Comparison of ENCODE assay signal across 1 cellular context in the genomic region with DNA sequence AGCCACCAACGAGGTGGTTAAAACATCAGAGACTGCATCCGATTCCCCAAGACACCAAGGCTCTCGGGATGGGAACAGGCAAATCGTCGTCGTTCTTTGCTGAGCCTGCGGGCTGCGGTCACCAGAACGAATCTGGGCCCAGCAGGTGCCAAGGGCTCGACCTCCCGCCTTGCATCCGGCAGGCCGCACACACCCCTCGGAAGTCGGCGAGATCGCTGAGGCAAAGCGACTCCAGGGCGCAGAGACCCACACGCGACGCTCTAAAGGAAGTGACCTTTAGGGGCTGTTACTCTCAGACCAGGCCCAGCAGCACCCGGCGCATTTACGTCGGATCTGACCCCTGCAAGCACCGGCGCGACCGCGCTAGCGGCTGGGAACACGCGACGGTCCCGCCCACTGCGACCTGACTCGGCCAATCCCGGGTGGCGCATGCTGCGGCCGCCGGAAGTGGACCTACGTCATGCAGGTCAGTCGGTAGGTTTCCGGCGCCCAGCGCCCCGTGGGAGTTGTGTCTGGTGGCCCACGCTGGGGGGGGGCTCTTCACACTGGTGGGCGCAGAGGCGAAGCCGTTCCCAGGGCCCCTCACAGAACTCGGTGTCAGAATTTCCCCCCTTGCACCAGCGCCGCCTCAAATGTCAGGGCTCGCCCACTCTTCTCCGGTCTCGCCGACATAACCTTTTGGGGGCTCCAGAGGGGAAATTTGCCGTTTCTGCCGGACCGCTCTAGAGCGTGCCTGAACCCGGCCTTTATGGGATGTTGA.
A peak's percentile ranks its signal among the peaks of the same experiment; 100 is the strongest.
TF ChIP-seq lines count a peak whose summit lies in the region.

No MANE protein-coding gene starts in this region.

TF ChIP-seq in HepG2, 621 proteins besides CTCF, POLR2A, EP300 and RAD21 (continued from another document and continues in another):
- TF ChIP-seq, protein P1, sequence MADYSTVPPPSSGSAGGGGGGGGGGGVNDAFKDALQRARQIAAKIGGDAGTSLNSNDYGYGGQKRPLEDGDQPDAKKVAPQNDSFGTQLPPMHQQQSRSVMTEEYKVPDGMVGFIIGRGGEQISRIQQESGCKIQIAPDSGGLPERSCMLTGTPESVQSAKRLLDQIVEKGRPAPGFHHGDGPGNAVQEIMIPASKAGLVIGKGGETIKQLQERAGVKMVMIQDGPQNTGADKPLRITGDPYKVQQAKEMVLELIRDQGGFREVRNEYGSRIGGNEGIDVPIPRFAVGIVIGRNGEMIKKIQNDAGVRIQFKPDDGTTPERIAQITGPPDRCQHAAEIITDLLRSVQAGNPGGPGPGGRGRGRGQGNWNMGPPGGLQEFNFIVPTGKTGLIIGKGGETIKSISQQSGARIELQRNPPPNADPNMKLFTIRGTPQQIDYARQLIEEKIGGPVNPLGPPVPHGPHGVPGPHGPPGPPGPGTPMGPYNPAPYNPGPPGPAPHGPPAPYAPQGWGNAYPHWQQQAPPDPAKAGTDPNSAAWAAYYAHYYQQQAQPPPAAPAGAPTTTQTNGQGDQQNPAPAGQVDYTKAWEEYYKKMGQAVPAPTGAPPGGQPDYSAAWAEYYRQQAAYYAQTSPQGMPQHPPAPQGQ (CRISPR knock-in tag; IDR thresholded peaks at IDR 0.05; ENCODE audit: borderline replicate concordance), result no peak
- TF ChIP-seq ATF7 (IDR thresholded peaks at IDR 0.05) (no peak), ATF7 (CRISPR knock-in tag; IDR thresholded peaks at IDR 0.05) (no peak), ZFP36 (IDR thresholded peaks at IDR 0.05; ENCODE audit: borderline replicate concordance, low read depth, low read length, partially characterized antibody) (no peak), HHEX (CRISPR knock-in tag; IDR thresholded peaks at IDR 0.05) (no peak), ZNF331 (CRISPR knock-in tag; IDR thresholded peaks at IDR 0.05) (0 out of 2 replicates have a peak, but pooled peaks have one; percentile 46), ZMYM2 (CRISPR knock-in tag; IDR thresholded peaks at IDR 0.05) (0 out of 2 replicates have a peak, but pooled peaks have one; percentile 24), NR2F6 (IDR thresholded peaks at IDR 0.05) (peak; percentile 58; the same call in 1 of the 2 replicates), NR2F6 (CRISPR knock-in tag; IDR thresholded peaks at IDR 0.05) (peak; percentile 76), JUN (CRISPR knock-in tag; IDR thresholded peaks at IDR 0.05) (no peak), LCORL (IDR thresholded peaks at IDR 0.05) (no peak), LCORL (CRISPR knock-in tag; IDR thresholded peaks at IDR 0.05) (no peak), TRIM24 (CRISPR knock-in tag; IDR thresholded peaks at IDR 0.05) (no peak), ZNF839 (CRISPR knock-in tag; IDR thresholded peaks at IDR 0.05; ENCODE audit: borderline replicate concordance) (no peak), SIX4 (CRISPR knock-in tag; IDR thresholded peaks at IDR 0.05) (no peak), NFIB (CRISPR knock-in tag; IDR thresholded peaks at IDR 0.05; ENCODE audit: borderline replicate concordance) (no peak), PAX8 (CRISPR knock-in tag; IDR thresholded peaks at IDR 0.05; ENCODE audit: borderline replicate concordance) (no peak), NFE2 (CRISPR knock-in tag; IDR thresholded peaks at IDR 0.05) (no peak), WIZ (CRISPR knock-in tag; IDR thresholded peaks at IDR 0.05) (no peak), SRSF4 (IDR thresholded peaks at IDR 0.05; ENCODE audit: low read depth, low read length, poor library complexity, severe bottlenecking) (no peak), ZNF235 (CRISPR knock-in tag; IDR thresholded peaks at IDR 0.05; ENCODE audit: borderline replicate concordance) (no peak), CEBPB (IDR thresholded peaks at IDR 0.05; ENCODE audit: borderline replicate concordance, low read depth, low read length) (no peak), ZNF382 (CRISPR knock-in tag; IDR thresholded peaks at IDR 0.05; ENCODE audit: borderline replicate concordance) (no peak), SOX6 (IDR thresholded peaks at IDR 0.05) (no peak), SOX6 (CRISPR knock-in tag; IDR thresholded peaks at IDR 0.05) (peak; percentile 27; the same call in 1 of the 2 replicates), EZH2 (conservative IDR thresholded peaks at IDR 0.05; ENCODE audit: low read depth, low read length) (no peak), SIN3A (IDR thresholded peaks at IDR 0.05; ENCODE audit: borderline replicate concordance, low read depth, low read length) (no peak), KAT8 (CRISPR knock-in tag; IDR thresholded peaks at IDR 0.05) (peak; percentile 95), ZNF678 (CRISPR knock-in tag; IDR thresholded peaks at IDR 0.05) (no peak), TGIF2 (CRISPR knock-in tag; IDR thresholded peaks at IDR 0.05) (peak; percentile 53; the same call in 1 of the 2 replicates), ZNF557 (CRISPR knock-in tag; IDR thresholded peaks at IDR 0.05) (no peak), ZNF468 (CRISPR knock-in tag; IDR thresholded peaks at IDR 0.05) (no peak), FOXA1 (IDR thresholded peaks at IDR 0.05) (no peak), FOXA1 (CRISPR knock-in tag; IDR thresholded peaks at IDR 0.05) (0 out of 2 replicates have a peak, but pooled peaks have one; percentile 13), REL (CRISPR knock-in tag; conservative IDR thresholded peaks at IDR 0.05) (no peak), GPN1 (CRISPR knock-in tag; IDR thresholded peaks at IDR 0.05; ENCODE audit: borderline replicate concordance) (no peak), KDM5A (IDR thresholded peaks at IDR 0.05; ENCODE audit: borderline replicate concordance, low read length) (0 out of 2 replicates have a peak, but pooled peaks have one; percentile 46), EHMT2 (IDR thresholded peaks at IDR 0.05; ENCODE audit: borderline replicate concordance, low read depth, low read length) (no peak), MEIS1 (CRISPR knock-in tag; IDR thresholded peaks at IDR 0.05; ENCODE audit: borderline replicate concordance) (no peak), NFYC (CRISPR knock-in tag; IDR thresholded peaks at IDR 0.05) (peak; percentile 86), RXRB (CRISPR knock-in tag; IDR thresholded peaks at IDR 0.05; ENCODE audit: borderline replicate concordance) (peak; percentile 61; the same call in 1 of the 2 replicates), ZNF446 (CRISPR knock-in tag; IDR thresholded peaks at IDR 0.05) (no peak), ZNF232 (CRISPR knock-in tag; IDR thresholded peaks at IDR 0.05; ENCODE audit: borderline replicate concordance) (no peak), YY1 (IDR thresholded peaks at IDR 0.05; ENCODE audit: insufficient read depth, insufficient replicate concordance, low read depth, low read length) (no peak), KAT7 (CRISPR knock-in tag; IDR thresholded peaks at IDR 0.05; ENCODE audit: borderline replicate concordance) (0 out of 2 replicates have a peak, but pooled peaks have one; percentile 30)
- TF ChIP-seq, protein P2, sequence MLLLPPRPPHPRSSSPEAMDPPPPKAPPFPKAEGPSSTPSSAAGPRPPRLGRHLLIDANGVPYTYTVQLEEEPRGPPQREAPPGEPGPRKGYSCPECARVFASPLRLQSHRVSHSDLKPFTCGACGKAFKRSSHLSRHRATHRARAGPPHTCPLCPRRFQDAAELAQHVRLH (CRISPR knock-in tag; IDR thresholded peaks at IDR 0.05; ENCODE audit: borderline replicate concordance, low read depth), result peak; percentile 64; the same call in 1 of the 2 replicates
- TF ChIP-seq, protein P3, sequence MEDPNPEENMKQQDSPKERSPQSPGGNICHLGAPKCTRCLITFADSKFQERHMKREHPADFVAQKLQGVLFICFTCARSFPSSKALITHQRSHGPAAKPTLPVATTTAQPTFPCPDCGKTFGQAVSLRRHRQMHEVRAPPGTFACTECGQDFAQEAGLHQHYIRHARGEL (CRISPR knock-in tag; IDR thresholded peaks at IDR 0.05), result no peak
- TF ChIP-seq, protein P4, sequence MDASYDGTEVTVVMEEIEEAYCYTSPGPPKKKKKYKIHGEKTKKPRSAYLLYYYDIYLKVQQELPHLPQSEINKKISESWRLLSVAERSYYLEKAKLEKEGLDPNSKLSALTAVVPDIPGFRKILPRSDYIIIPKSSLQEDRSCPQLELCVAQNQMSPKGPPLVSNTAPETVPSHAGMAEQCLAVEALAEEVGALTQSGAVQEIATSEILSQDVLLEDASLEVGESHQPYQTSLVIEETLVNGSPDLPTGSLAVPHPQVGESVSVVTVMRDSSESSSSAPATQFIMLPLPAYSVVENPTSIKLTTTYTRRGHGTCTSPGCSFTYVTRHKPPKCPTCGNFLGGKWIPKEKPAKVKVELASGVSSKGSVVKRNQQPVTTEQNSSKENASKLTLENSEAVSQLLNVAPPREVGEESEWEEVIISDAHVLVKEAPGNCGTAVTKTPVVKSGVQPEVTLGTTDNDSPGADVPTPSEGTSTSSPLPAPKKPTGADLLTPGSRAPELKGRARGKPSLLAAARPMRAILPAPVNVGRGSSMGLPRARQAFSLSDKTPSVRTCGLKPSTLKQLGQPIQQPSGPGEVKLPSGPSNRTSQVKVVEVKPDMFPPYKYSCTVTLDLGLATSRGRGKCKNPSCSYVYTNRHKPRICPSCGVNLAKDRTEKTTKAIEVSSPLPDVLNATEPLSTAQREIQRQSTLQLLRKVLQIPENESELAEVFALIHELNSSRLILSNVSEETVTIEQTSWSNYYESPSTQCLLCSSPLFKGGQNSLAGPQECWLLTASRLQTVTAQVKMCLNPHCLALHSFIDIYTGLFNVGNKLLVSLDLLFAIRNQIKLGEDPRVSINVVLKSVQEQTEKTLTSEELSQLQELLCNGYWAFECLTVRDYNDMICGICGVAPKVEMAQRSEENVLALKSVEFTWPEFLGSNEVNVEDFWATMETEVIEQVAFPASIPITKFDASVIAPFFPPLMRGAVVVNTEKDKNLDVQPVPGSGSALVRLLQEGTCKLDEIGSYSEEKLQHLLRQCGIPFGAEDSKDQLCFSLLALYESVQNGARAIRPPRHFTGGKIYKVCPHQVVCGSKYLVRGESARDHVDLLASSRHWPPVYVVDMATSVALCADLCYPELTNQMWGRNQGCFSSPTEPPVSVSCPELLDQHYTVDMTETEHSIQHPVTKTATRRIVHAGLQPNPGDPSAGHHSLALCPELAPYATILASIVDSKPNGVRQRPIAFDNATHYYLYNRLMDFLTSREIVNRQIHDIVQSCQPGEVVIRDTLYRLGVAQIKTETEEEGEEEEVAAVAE (CRISPR knock-in tag; IDR thresholded peaks at IDR 0.05; ENCODE audit: borderline replicate concordance), result no peak
- TF ChIP-seq, protein P5, sequence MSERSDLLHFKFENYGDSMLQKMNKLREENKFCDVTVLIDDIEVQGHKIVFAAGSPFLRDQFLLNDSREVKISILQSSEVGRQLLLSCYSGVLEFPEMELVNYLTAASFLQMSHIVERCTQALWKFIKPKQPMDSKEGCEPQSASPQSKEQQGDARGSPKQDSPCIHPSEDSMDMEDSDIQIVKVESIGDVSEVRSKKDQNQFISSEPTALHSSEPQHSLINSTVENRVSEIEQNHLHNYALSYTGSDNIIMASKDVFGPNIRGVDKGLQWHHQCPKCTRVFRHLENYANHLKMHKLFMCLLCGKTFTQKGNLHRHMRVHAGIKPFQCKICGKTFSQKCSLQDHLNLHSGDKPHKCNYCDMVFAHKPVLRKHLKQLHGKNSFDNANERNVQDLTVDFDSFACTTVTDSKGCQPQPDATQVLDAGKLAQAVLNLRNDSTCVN (CRISPR knock-in tag; IDR thresholded peaks at IDR 0.05; ENCODE audit: borderline replicate concordance), result no peak
- TF ChIP-seq, protein P6, sequence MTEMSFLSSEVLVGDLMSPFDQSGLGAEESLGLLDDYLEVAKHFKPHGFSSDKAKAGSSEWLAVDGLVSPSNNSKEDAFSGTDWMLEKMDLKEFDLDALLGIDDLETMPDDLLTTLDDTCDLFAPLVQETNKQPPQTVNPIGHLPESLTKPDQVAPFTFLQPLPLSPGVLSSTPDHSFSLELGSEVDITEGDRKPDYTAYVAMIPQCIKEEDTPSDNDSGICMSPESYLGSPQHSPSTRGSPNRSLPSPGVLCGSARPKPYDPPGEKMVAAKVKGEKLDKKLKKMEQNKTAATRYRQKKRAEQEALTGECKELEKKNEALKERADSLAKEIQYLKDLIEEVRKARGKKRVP (CRISPR knock-in tag; IDR thresholded peaks at IDR 0.05), result no peak
- TF ChIP-seq, protein P7, sequence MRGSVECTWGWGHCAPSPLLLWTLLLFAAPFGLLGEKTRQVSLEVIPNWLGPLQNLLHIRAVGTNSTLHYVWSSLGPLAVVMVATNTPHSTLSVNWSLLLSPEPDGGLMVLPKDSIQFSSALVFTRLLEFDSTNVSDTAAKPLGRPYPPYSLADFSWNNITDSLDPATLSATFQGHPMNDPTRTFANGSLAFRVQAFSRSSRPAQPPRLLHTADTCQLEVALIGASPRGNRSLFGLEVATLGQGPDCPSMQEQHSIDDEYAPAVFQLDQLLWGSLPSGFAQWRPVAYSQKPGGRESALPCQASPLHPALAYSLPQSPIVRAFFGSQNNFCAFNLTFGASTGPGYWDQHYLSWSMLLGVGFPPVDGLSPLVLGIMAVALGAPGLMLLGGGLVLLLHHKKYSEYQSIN (CRISPR knock-in tag; IDR thresholded peaks at IDR 0.05; ENCODE audit: borderline replicate concordance), result no peak
- TF ChIP-seq, protein P8, sequence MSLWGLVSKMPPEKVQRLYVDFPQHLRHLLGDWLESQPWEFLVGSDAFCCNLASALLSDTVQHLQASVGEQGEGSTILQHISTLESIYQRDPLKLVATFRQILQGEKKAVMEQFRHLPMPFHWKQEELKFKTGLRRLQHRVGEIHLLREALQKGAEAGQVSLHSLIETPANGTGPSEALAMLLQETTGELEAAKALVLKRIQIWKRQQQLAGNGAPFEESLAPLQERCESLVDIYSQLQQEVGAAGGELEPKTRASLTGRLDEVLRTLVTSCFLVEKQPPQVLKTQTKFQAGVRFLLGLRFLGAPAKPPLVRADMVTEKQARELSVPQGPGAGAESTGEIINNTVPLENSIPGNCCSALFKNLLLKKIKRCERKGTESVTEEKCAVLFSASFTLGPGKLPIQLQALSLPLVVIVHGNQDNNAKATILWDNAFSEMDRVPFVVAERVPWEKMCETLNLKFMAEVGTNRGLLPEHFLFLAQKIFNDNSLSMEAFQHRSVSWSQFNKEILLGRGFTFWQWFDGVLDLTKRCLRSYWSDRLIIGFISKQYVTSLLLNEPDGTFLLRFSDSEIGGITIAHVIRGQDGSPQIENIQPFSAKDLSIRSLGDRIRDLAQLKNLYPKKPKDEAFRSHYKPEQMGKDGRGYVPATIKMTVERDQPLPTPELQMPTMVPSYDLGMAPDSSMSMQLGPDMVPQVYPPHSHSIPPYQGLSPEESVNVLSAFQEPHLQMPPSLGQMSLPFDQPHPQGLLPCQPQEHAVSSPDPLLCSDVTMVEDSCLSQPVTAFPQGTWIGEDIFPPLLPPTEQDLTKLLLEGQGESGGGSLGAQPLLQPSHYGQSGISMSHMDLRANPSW (CRISPR knock-in tag; IDR thresholded peaks at IDR 0.05; ENCODE audit: borderline replicate concordance), result no peak
- TF ChIP-seq, protein P9, sequence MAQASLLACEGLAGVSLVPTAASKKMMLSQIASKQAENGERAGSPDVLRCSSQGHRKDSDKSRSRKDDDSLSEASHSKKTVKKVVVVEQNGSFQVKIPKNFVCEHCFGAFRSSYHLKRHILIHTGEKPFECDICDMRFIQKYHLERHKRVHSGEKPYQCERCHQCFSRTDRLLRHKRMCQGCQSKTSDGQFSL (CRISPR knock-in tag; IDR thresholded peaks at IDR 0.05), result no peak
